ENCODE assay signal across 11 cellular contexts in genomic region chr5:60959156-60959555, GRCh38. TPM values are rescaled to one million over a fixed set of nuclear protein-coding genes. Genes with fewer than 3 reads are reported as not detected.
DNase-seq lines count a peak whose midpoint lies in the region; ATAC-seq, FAIRE-seq and TF ChIP-seq lines count a peak whose summit lies in the region.
"Had no signal": no experiment of that assay in that cellular context is flagged by ENCODE, and none has a peak within 500 bp of the region (broad histone marks: within the 10 kb centered on the region; RNA-seq: fewer than 3 reads in every experiment).

No MANE protein-coding gene starts in this region.

- intact Hi-C loops in spleen (cut with DNase I; ENCODE audit: low total_unique reads) = no loop called here

- FAIRE-seq in islet of Langerhans (lab: Jason Lieb, UNC) = peak; percentile 99

- TF ChIP-seq CTCF in BE2C (IDR thresholded peaks at IDR 0.05; ENCODE audit: low read depth, low read length) (peak; percentile 7; the same call in 1 of the 2 replicates), spleen (IDR thresholded peaks at IDR 0.05 in 8 of 11, conservative IDR thresholded peaks at IDR 0.05 in 3 of 11) (peak in 5 of 11 experiments; percentile 11 to 32 (median 29))

- H3K9me3 ChIP-seq in BE2C (no peaks in the 10 kb centered on the region), spleen (peaks cover 0 to 17% (median 8%) of the 10 kb centered on the region in 8 donors)

- no peak overlapping the region for H3K27ac ChIP-seq in spleen
- H3K27ac ChIP-seq: thoracic aorta had no signal

- H3K36me3 ChIP-seq in BE2C (no peaks in the 10 kb centered on the region), spleen (no peaks in the 10 kb centered on the region)
- H3K36me3 ChIP-seq: thoracic aorta had no signal

- H3K4me1 ChIP-seq in BE2C (no peaks in the 10 kb centered on the region), spleen (peaks cover 0 to 13% (median 0%) of the 10 kb centered on the region in 6 donors)

- no peak overlapping the region for H3K4me3 ChIP-seq in BE2C (ENCODE audit: low read depth, low read length)
- no peak overlapping the region for H3K4me3 ChIP-seq in spleen
- H3K4me3 ChIP-seq: thoracic aorta had no signal

- ATAC-seq in HG02610 (IDR thresholded peaks at IDR 0.05; ENCODE audit: unreplicated experiment) = no peak

- no peak for TF ChIP-seq POLR2A in spleen (IDR thresholded peaks at IDR 0.05)

- no peaks in the 10 kb centered on the region for H3K27me3 ChIP-seq in BE2C
- H3K27me3 ChIP-seq in spleen (replicated peaks in 1 of 7) = no peaks in the 10 kb centered on the region

- DNase-seq in BE2C (no peak), HT-29 (ENCODE audit: low spot score) (peak; percentile 49), SW480 (ENCODE audit: low spot score) (peak; percentile 20), spleen (no peak), COLO668 (lab: John Stamatoyannopoulos, UW; ENCODE audit: unreplicated experiment) (no peak), NCI-H1436 treated with DMSO at 0.1 percent for 48 hours (lab: John Stamatoyannopoulos, UW) (no peak)
- DNase-seq: occipital lobe, T1000 had no signal

RNA-seq across cellular contexts. Expression of gene NDUFAF2, which starts 14.2 kb away (rescaled TPM):
- 47.5 TPM for polyA plus RNA-seq in BE2C (2012; ENCODE audit: insufficient read depth, insufficient read length, low read depth)
- total RNA-seq in HT-29 (2014; rRNA removed; shearing (Covaris generic)) = 18.4 and 26.0 TPM in 2 replicates
- 10 to 100 TPM in 5 of 7 donors, 1 to 10 TPM in 2; 3.2 to 14.4 (median 12.3) TPM for total RNA-seq in spleen
- 10 to 100 TPM; 29.0 to 40.5 (median 29.6) TPM for polyA plus RNA-seq in spleen

RNA-seq across cellular contexts. Expression of gene ERCC8, which starts 14.3 kb away (rescaled TPM):
- polyA plus RNA-seq in BE2C (2012; ENCODE audit: insufficient read depth, insufficient read length, low read depth) = 22.2 TPM
- 4.3 and 12.4 TPM in 2 replicates for total RNA-seq in HT-29 (2014; rRNA removed; shearing (Covaris generic))
- 10 to 100 TPM in 6 of 7 donors, 1 to 10 TPM in 1; 8.6 to 18.9 (median 13.4) TPM for total RNA-seq in spleen
- polyA plus RNA-seq in spleen = 1 to 10 TPM; 4.3 to 5.7 (median 4.7) TPM

Comparison
In these comparisons a context has a peak if more than half of its experiments do, and no peak if none do; other contexts are left out.
1. DNase-seq: peak in HT-29 (single experiment) and SW480 (single experiment); none in BE2C (single experiment), spleen (single experiment), COLO668 (single experiment) and NCI-H1436 treated with DMSO at 0.1 percent for 48 hours (single experiment).